Comparison of ENCODE assay signal across 27 cellular contexts in the genomic region with DNA sequence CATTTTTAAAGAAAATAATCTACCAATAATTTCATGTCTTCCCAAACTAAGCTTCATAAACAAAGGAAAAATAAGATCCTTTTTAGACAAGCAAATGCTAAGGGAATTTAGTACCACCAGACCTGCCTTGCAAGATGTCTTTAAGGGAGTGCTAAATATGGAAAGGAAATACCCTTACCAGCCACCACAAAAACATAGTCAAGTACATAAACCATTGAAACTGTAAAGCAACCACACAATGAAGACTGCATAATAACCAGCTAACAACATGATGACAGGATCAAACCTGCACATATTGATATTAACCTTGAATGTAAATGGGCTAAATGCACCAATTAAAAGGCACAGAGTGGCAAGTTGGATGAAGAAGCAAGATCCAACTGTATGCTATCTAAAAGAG.
"Had no signal": no experiment of that assay in that cellular context is flagged by ENCODE, and none has a peak within 500 bp of the region (broad histone marks: within the 10 kb centered on the region; RNA-seq: fewer than 3 reads in every experiment).

No MANE protein-coding gene starts in this region.

- H3K4me3 ChIP-seq: colonic mucosa, esophagus squamous epithelium, gastrocnemius medialis, heart right ventricle, left lung, lower lobe of right lung, mucosa of descending colon had no signal

- FAIRE-seq: endometrium had no signal

- ATAC-seq: effector memory CD8-positive, alpha-beta T cell; esophagus mucosa; gastrocnemius medialis; heart right ventricle; left cardiac atrium; left lung; left ventricle myocardium superior; lower lobe of right lung; mucosa of descending colon; naive thymus-derived CD8-positive, alpha-beta T cell had no signal

- H3K27ac ChIP-seq: colonic mucosa, epithelial cell of prostate, esophagus squamous epithelium, gastrocnemius medialis, heart right ventricle, left lung, lower lobe of right lung had no signal

- H3K27me3 ChIP-seq: colonic mucosa, esophagus squamous epithelium, gastrocnemius medialis, heart right ventricle, left lung had no signal

- H3K9me3 ChIP-seq: colonic mucosa, esophagus squamous epithelium, gastrocnemius medialis, lower lobe of right lung had no signal

- H3K4me1 ChIP-seq: colonic mucosa, esophagus squamous epithelium, gastrocnemius medialis, heart right ventricle, left lung, lower lobe of right lung had no signal

- H3K36me3 ChIP-seq: colonic mucosa, esophagus squamous epithelium, gastrocnemius medialis, heart right ventricle, left lung, lower lobe of right lung had no signal

- DNase-seq: colonic mucosa; cortex of kidney; effector CD8-positive, alpha-beta T cell; effector memory CD8-positive, alpha-beta T cell; endodermal cell; erythroblast; esophagus squamous epithelium; foreskin fibroblast; foreskin melanocyte; gastrocnemius medialis; glutamatergic neuron; head of caudate nucleus; heart right ventricle; hypothalamus; immature natural killer cell; islet precursor cell; left cardiac atrium; left lung; left ventricle myocardium superior; lower lobe of right lung; mesenchymal stem cell; mucosa of descending colon; naive B cell; naive thymus-derived CD8-positive, alpha-beta T cell had no signal
